In genomic region chr19:52270266-52270885, GRCh38 we compare ENCODE assay signal across 8 cellular contexts. TPM values are rescaled to one million over a fixed set of nuclear protein-coding genes. Genes with fewer than 3 reads are reported as not detected.
DNase-seq lines count a peak whose midpoint lies in the region; ATAC-seq lines count a peak whose summit lies in the region.

No MANE protein-coding gene starts in this region.

- H3K27ac Mint-ChIP-seq in activated naive CD8-positive, alpha-beta T cell treated with anti-CD3 and anti-CD28 coated beads, Interleukin-2, amount 50 U/mL, for 24 hours, result peak overlapping the region; percentile 94

- peak overlapping the region; percentile 98 for H3K4me3 ChIP-seq in iPS-11a (ENCODE audit: low read depth, low read length)
- peak overlapping the region; percentile 70 to 97 (median 83) for H3K4me3 ChIP-seq in skin epidermis

- peak overlapping the region; percentile 99 for H3K4me3 Mint-ChIP-seq in activated naive CD8-positive, alpha-beta T cell treated with anti-CD3 and anti-CD28 coated beads, Interleukin-2, amount 50 U/mL, for 24 hours

- H3K9me3 Mint-ChIP-seq in activated naive CD8-positive, alpha-beta T cell treated with anti-CD3 and anti-CD28 coated beads, Interleukin-2, amount 50 U/mL, for 24 hours, result peaks cover 40% of the 10 kb centered on the region

- H3K4me1 Mint-ChIP-seq in activated naive CD8-positive, alpha-beta T cell treated with anti-CD3 and anti-CD28 coated beads, Interleukin-2, amount 50 U/mL, for 24 hours, result peaks cover 45% of the 10 kb centered on the region

- no peak for ATAC-seq in activated naive CD8-positive, alpha-beta T cell treated with anti-CD3 and anti-CD28 coated beads, Interleukin-2, amount 50 U/mL, for 24 hours
- no peak for ATAC-seq in HG03045 (IDR thresholded peaks at IDR 0.05; ENCODE audit: unreplicated experiment)

- DNase-seq in NCI-H2029 (lab: John Stamatoyannopoulos, UW) (peak; percentile 42), NCI-H2029 treated with DMSO at 0.1 percent for 48 hours (lab: John Stamatoyannopoulos, UW) (no peak), LHCN-M2 (ENCODE audit: low read depth) (peak; percentile 29), HuH-7.5 (ENCODE audit: low spot score) (no peak)
- peak; percentile 10 for DNase-seq in activated naive CD8-positive, alpha-beta T cell treated with anti-CD3 and anti-CD28 coated beads, Interleukin-2, amount 50 U/mL, for 24 hours

- peaks cover 55% of the 10 kb centered on the region for H3K36me3 Mint-ChIP-seq in activated naive CD8-positive, alpha-beta T cell treated with anti-CD3 and anti-CD28 coated beads, Interleukin-2, amount 50 U/mL, for 24 hours (ENCODE audit: low read depth)

- H3K27me3 Mint-ChIP-seq in activated naive CD8-positive, alpha-beta T cell treated with anti-CD3 and anti-CD28 coated beads, Interleukin-2, amount 50 U/mL, for 24 hours, result no peaks in the 10 kb centered on the region

- peak overlapping the region; percentile 90 to 100 (median 97) for H3K27ac ChIP-seq in skin epidermis

RNA-seq across cellular contexts. Expression of gene ZNF766, which starts 1.0 kb away (rescaled TPM):
- 11.0 and 11.9 TPM in 2 replicates for total RNA-seq in LHCN-M2 (2014; rRNA removed)
- polyA plus RNA-seq in LHCN-M2 (2012), result 4.0 TPM

RNA-seq across cellular contexts. Expression of gene ZNF480, which starts 26.6 kb away (rescaled TPM):
- 8.1 and 11.9 TPM in 2 replicates for total RNA-seq in LHCN-M2 (2014; rRNA removed)
- 9.7 TPM for polyA plus RNA-seq in LHCN-M2 (2012)

Comparison
In these comparisons a context has a peak if more than half of its experiments do, and no peak if none do; other contexts are left out.
1. DNase-seq: peak in NCI-H2029 (single experiment), LHCN-M2 (single experiment) and activated naive CD8-positive, alpha-beta T cell treated with anti-CD3 and anti-CD28 coated beads, Interleukin-2, amount 50 U/mL, for 24 hours (single experiment); none in NCI-H2029 treated with DMSO at 0.1 percent for 48 hours (single experiment) and HuH-7.5 (single experiment).